8 cellular contexts compared by ENCODE assay signal in genomic region chr1:144460686-144461085, GRCh38. TPM values are rescaled to one million over a fixed set of nuclear protein-coding genes. Genes with fewer than 3 reads are reported as not detected.
DNase-seq lines count a peak whose midpoint lies in the region; ATAC-seq and TF ChIP-seq lines count a peak whose summit lies in the region.
"Not testable (repeated sequence)": the region's sequence is repeated elsewhere in the genome, so short reads cannot be mapped to it uniquely, and the experiment has no call there.

No MANE protein-coding gene starts in this region.

- not testable (repeated sequence) for H3K79me2 ChIP-seq in parathyroid adenoma

- H3K9me3 Mint-ChIP-seq in effector memory CD8-positive, alpha-beta T cell; immature natural killer cell: not testable (repeated sequence)

- not testable (repeated sequence) for H3K27ac Mint-ChIP-seq in effector memory CD8-positive, alpha-beta T cell; immature natural killer cell

- not testable (repeated sequence) for H3K9ac ChIP-seq in parathyroid adenoma

- H3K36me3 ChIP-seq in GM06990 (ENCODE audit: control insufficient read depth, insufficient read depth, low read length); RWPE2 (ENCODE audit: low read depth); parathyroid adenoma (ENCODE audit: control insufficient read depth, insufficient read depth, low read length); tibial artery: not testable (repeated sequence)

- H3K4me3 ChIP-seq in GM06990 (replicated peaks; ENCODE audit: low read depth, low read length) (peak overlapping the region; percentile 66), RWPE2 (ENCODE audit: severe bottlenecking) (peak overlapping the region; percentile 72), parathyroid adenoma (ENCODE audit: low read depth, low read length) (peak overlapping the region; percentile 68), tibial artery (peak overlapping the region; percentile 70 to 79)

- not testable (repeated sequence) for TF ChIP-seq CTCF in GM06990 (IDR thresholded peaks at IDR 0.05; ENCODE audit: insufficient read depth, low read length, poor library complexity, severe bottlenecking); RWPE2 (IDR thresholded peaks at IDR 0.05; ENCODE audit: poor library complexity, severe bottlenecking); parathyroid adenoma (IDR thresholded peaks at IDR 0.05); tibial artery (IDR thresholded peaks at IDR 0.05)

- DNase-seq in GM06990 (ENCODE audit: extremely low read depth, insufficient read length); RWPE2 (ENCODE audit: low spot score); tibial artery: not testable (repeated sequence)
- DNase-seq in activated effector memory CD4-positive, alpha-beta T cell treated with Interleukin-2 at 50 U/mL for 16 hours = peak; percentile 16
- peak in 2 of 3 experiments; percentile 5 to 13 for DNase-seq in effector memory CD8-positive, alpha-beta T cell
- DNase-seq in immature natural killer cell = peak; percentile 17 to 33 (median 28)

- H3K27me3 ChIP-seq in GM06990 (replicated peaks; ENCODE audit: control insufficient read depth, insufficient read depth, low read length); RWPE2 (ENCODE audit: insufficient read depth, poor library complexity, severe bottlenecking); parathyroid adenoma (ENCODE audit: control insufficient read depth, insufficient read depth, low read length); tibial artery: not testable (repeated sequence)

- peak; percentile 27 for ATAC-seq in HG02798 (IDR thresholded peaks at IDR 0.05; ENCODE audit: poor library complexity, unreplicated experiment)
- peak; percentile 78 for ATAC-seq in RWPE2 (ENCODE audit: low read depth)
- peak; percentile 67 for ATAC-seq in effector memory CD8-positive, alpha-beta T cell (replicated peaks)

- H2AFZ ChIP-seq in parathyroid adenoma = not testable (repeated sequence)

- H3K27ac ChIP-seq in RWPE2 (ENCODE audit: poor library complexity, severe bottlenecking) (peak overlapping the region; percentile 83), tibial artery (peak overlapping the region; percentile 64 to 78)
- H3K27ac ChIP-seq in parathyroid adenoma = not testable (repeated sequence)

- peak overlapping the region; percentile 69 for H3K4me2 ChIP-seq in parathyroid adenoma (ENCODE audit: low read length)

- not testable (repeated sequence) for H3K36me3 Mint-ChIP-seq in effector memory CD8-positive, alpha-beta T cell (ENCODE audit: insufficient read depth); immature natural killer cell

- not testable (repeated sequence) for H3K4me1 Mint-ChIP-seq in effector memory CD8-positive, alpha-beta T cell (ENCODE audit: low read depth in 2 of 2); immature natural killer cell

- not testable (repeated sequence) for H3K9me3 ChIP-seq in RWPE2 (ENCODE audit: severe bottlenecking); parathyroid adenoma (ENCODE audit: control insufficient read depth, low read length); tibial artery

- intact Hi-C loops in tibial artery (cut with DNase I; ENCODE audit: low total_unique reads) = not testable (repeated sequence)

- H3K4me1 ChIP-seq in RWPE2 (ENCODE audit: insufficient read depth, poor library complexity, severe bottlenecking); parathyroid adenoma; tibial artery: not testable (repeated sequence)

- H3K27me3 Mint-ChIP-seq in effector memory CD8-positive, alpha-beta T cell; immature natural killer cell (ENCODE audit: low read depth in 3 of 3): not testable (repeated sequence)

- H3K4me3 Mint-ChIP-seq in effector memory CD8-positive, alpha-beta T cell = peak overlapping the region; percentile 92 to 94
- H3K4me3 Mint-ChIP-seq in immature natural killer cell = peak overlapping the region; percentile 54 to 95 (median 91)

RNA-seq across cellular contexts. Expression of gene NBPF15, which starts 0.8 kb away (rescaled TPM):
- polyA plus RNA-seq in immature natural killer cell = 1 to 10 TPM; 4.9 to 5.7 (median 5.0) TPM

Comparison
In these comparisons a context has a peak if more than half of its experiments do, and no peak if none do; other contexts are left out.
1. ATAC-seq: peak in every context shown above with its lines; median percentile 78 in RWPE2; 67 in effector memory CD8-positive, alpha-beta T cell; 27 in HG02798.